In genomic region chr1:44801491-44802305, GRCh38 we compare ENCODE assay signal across 9 cellular contexts. TPM values are rescaled to one million over a fixed set of nuclear protein-coding genes. Genes with fewer than 3 reads are reported as not detected.
DNase-seq lines count a peak whose midpoint lies in the region; ATAC-seq and TF ChIP-seq lines count a peak whose summit lies in the region.
"Had no signal": no experiment of that assay in that cellular context is flagged by ENCODE, and none has a peak within 500 bp of the region (broad histone marks: within the 10 kb centered on the region; RNA-seq: fewer than 3 reads in every experiment).

No MANE protein-coding gene starts in this region.

- H3K4me1 Mint-ChIP-seq in type B pancreatic cell (ENCODE audit: unreplicated experiment), result peaks cover 15% of the 10 kb centered on the region

- H3K36me3 Mint-ChIP-seq in type B pancreatic cell, result peaks cover 15% of the 10 kb centered on the region

- H3K4me3 ChIP-seq in breast epithelium (peak overlapping the region; percentile 85 to 96 (median 92)), mucosa of descending colon (no peak overlapping the region)

- peak overlapping the region; percentile 91 for H3K4me3 Mint-ChIP-seq in type B pancreatic cell

- intact Hi-C loops in Right ventricle myocardium superior (cut with DNase I) (no loop called here), left cardiac atrium (cut with DNase I) (no loop called here), breast epithelium (cut with DNase I; ENCODE audit: low total_unique reads) (no loop called here), mucosa of descending colon (cut with DNase I, micrococcal nuclease) (no loop called here)

- no peak for TF ChIP-seq CTCF in breast epithelium (IDR thresholded peaks at IDR 0.05)
- no peak for TF ChIP-seq CTCF in mucosa of descending colon (IDR thresholded peaks at IDR 0.05)
- TF ChIP-seq CTCF in type B pancreatic cell (conservative IDR thresholded peaks at IDR 0.05), result no peak

- H3K27me3 Mint-ChIP-seq in type B pancreatic cell, result no peaks in the 10 kb centered on the region

- H3K27ac ChIP-seq in breast epithelium, result peak overlapping the region; percentile 54 to 84

- H3K27ac Mint-ChIP-seq in type B pancreatic cell, result peak overlapping the region; percentile 69

- H3K9me3 ChIP-seq in breast epithelium (no peaks in the 10 kb centered on the region), mucosa of descending colon (no peaks in the 10 kb centered on the region)

- H3K36me3 ChIP-seq in breast epithelium (no peaks in the 10 kb centered on the region), mucosa of descending colon (ENCODE audit: low read depth) (no peaks in the 10 kb centered on the region)

- ATAC-seq in Right ventricle myocardium superior (ENCODE audit: poor library complexity) (no peak), left cardiac atrium (no peak), mucosa of descending colon (no peak), HG03442 (IDR thresholded peaks at IDR 0.05; ENCODE audit: unreplicated experiment) (no peak), GM21528 (IDR thresholded peaks at IDR 0.05; ENCODE audit: low FRiP score, unreplicated experiment) (no peak)

- peaks cover 4 to 14% of the 10 kb centered on the region in 2 donors for H3K4me1 ChIP-seq in breast epithelium
- H3K4me1 ChIP-seq in mucosa of descending colon (ENCODE audit: low read depth), result peaks cover 17% of the 10 kb centered on the region

- no peaks in the 10 kb centered on the region for H3K27me3 ChIP-seq in breast epithelium

- DNase-seq in Right ventricle myocardium superior (peak; percentile 45), left cardiac atrium (no peak), breast epithelium (ENCODE audit: low spot score in 2 of 2) (peak in 1 of 2 donors; percentile 50), mucosa of descending colon (peak in 2 of 3 donors; percentile 38 to 66), type B pancreatic cell (ENCODE audit: extremely low spot score, unreplicated experiment) (no peak), hippocampal formation (lab: John Stamatoyannopoulos, UW) (no peak)

- no peak for TF ChIP-seq POLR2A in breast epithelium (IDR thresholded peaks at IDR 0.05)

- no peaks in the 10 kb centered on the region for H3K9me3 Mint-ChIP-seq in type B pancreatic cell

RNA-seq across cellular contexts. Expression of gene PLK3, which starts 1.5 kb away (rescaled TPM):
- total RNA-seq in Right ventricle myocardium superior (6.2 TPM), left cardiac atrium (10 to 100 TPM in 1 of 2 donors, 1 to 10 TPM in 1; 7.6 to 16.1 TPM), breast epithelium (10 to 100 TPM; 13.6 to 29.0 (median 21.6) TPM), mucosa of descending colon (10 to 100 TPM in 2 of 3 donors, 1 to 10 TPM in 1; 6.4 to 14.5 (median 12.0) TPM), type B pancreatic cell (ENCODE audit: low replicate concordance) (18.5 and 39.1 TPM in 2 replicates)

RNA-seq across cellular contexts. Expression of gene DYNLT4, which starts 5.5 kb away (rescaled TPM):
- total RNA-seq in Right ventricle myocardium superior (1.1 TPM), left cardiac atrium (under 1 TPM; 0.71 to 0.79 TPM), breast epithelium (1 to 10 TPM in 2 of 3 donors, under 1 TPM in 1; 0.80 to 2.0 (median 1.3) TPM), mucosa of descending colon (1 to 10 TPM in 1 of 3 donors, under 1 TPM in 1, not detected in 1; 0.67 to 1.6 TPM), type B pancreatic cell (ENCODE audit: low replicate concordance) (1.1 TPM in 1 of 2 replicates, not detected in the other)
- total RNA-seq: activated CD8-positive, alpha-beta memory T cell treated with anti-CD3 and anti-CD28 coated beads for 36 hours had no signal

RNA-seq across cellular contexts. Expression of gene BTBD19, which starts 6.6 kb away (rescaled TPM):
- total RNA-seq in Right ventricle myocardium superior, result 1.9 TPM
- total RNA-seq in left cardiac atrium, result 1 to 10 TPM; 4.0 to 8.6 TPM
- 1 to 10 TPM; 3.8 to 7.0 (median 6.9) TPM for total RNA-seq in breast epithelium
- 1 to 10 TPM; 2.8 to 4.4 (median 3.2) TPM for total RNA-seq in mucosa of descending colon
- 7.0 and 10.3 TPM in 2 replicates for total RNA-seq in type B pancreatic cell (ENCODE audit: low replicate concordance)

RNA-seq across cellular contexts. Expression of gene BEST4, which starts 13.7 kb away (rescaled TPM):
- not detected for total RNA-seq in Right ventricle myocardium superior
- under 1 TPM; 0.12 to 0.31 TPM for total RNA-seq in left cardiac atrium
- total RNA-seq in breast epithelium, result under 1 TPM in 2 of 3 donors, not detected in 1; 0.15 to 0.66 TPM
- total RNA-seq in mucosa of descending colon, result 100 to 1,000 TPM in 1 of 3 donors, 10 to 100 TPM in 2; 35.1 to 179 (median 94.0) TPM
- total RNA-seq in type B pancreatic cell (ENCODE audit: low replicate concordance), result 0.48 and 0.99 TPM in 2 replicates

RNA-seq across cellular contexts. Expression of gene RPS8, which starts 26.4 kb away (rescaled TPM):
- total RNA-seq in Right ventricle myocardium superior, result 674 TPM
- 100 to 1,000 TPM; 950 to 999 TPM for total RNA-seq in left cardiac atrium
- 1,000 to 10,000 TPM; 2,158 to 3,355 (median 2,591) TPM for total RNA-seq in breast epithelium
- 1,000 to 10,000 TPM; 1,308 to 1,364 (median 1,337) TPM for total RNA-seq in mucosa of descending colon
- total RNA-seq in type B pancreatic cell (ENCODE audit: low replicate concordance), result 2,494 and 2,620 TPM in 2 replicates

Comparison
In these comparisons a context has a peak if more than half of its experiments do, and no peak if none do; other contexts are left out.
1. DNase-seq: peak in Right ventricle myocardium superior (single experiment) and mucosa of descending colon (2 of 3); none in left cardiac atrium (single experiment), type B pancreatic cell (single experiment) and hippocampal formation (0 of 2).